In genomic region chr12:94260017-94260416, GRCh38 we compare ENCODE assay signal across 21 cellular contexts.
"Had no signal": no experiment of that assay in that cellular context is flagged by ENCODE, and none has a peak within 500 bp of the region (broad histone marks: within the 10 kb centered on the region; RNA-seq: fewer than 3 reads in every experiment).

No MANE protein-coding gene starts in this region.

- DNase-seq: cortex of kidney; effector memory CD8-positive, alpha-beta T cell; erythroblast; esophagus squamous epithelium; head of caudate nucleus; natural killer cell; right cardiac atrium; sigmoid colon; spleen; stimulated activated CD4-positive, alpha-beta T cell treated with anti-CD3 and anti-CD28 coated beads, Interleukin-4, amount 100 ng/mL, for 4 hours; upper lobe of left lung; uterus had no signal

- H3K27me3 ChIP-seq: esophagus squamous epithelium, sigmoid colon, spleen, tibial nerve, upper lobe of left lung, uterus had no signal

- H3K79me2 ChIP-seq: parathyroid adenoma had no signal

- H3K9me3 ChIP-seq: esophagus squamous epithelium, sigmoid colon, spleen, thoracic aorta, tibial nerve, upper lobe of left lung, uterus had no signal

- H3K36me3 ChIP-seq: esophagus squamous epithelium, sigmoid colon, thoracic aorta, tibial nerve, uterus had no signal

- H2AFZ ChIP-seq: parathyroid adenoma had no signal

- ATAC-seq: effector memory CD8-positive, alpha-beta T cell; natural killer cell; stimulated activated memory B cell treated with anti-CD40 and anti-IgM and Interleukin-4, amounts not matched to agents 10 μg/mL and 1 μg/mL and 100 μg/mL, for 72 hours had no signal

- H3K27ac ChIP-seq: esophagus squamous epithelium, parathyroid adenoma, skin epidermis, thoracic aorta, tibial nerve, upper lobe of left lung had no signal

- H3K9ac ChIP-seq: parathyroid adenoma had no signal

- H3K4me3 ChIP-seq: esophagus squamous epithelium, lung, sigmoid colon, skin epidermis, spleen, thoracic aorta, tibial nerve, upper lobe of left lung, uterus had no signal

- H3K4me1 ChIP-seq: parathyroid adenoma, uterus had no signal

- FAIRE-seq: endometrium, frontal cortex, keratinocyte had no signal
